ENCODE assay signal across 1 cellular context in genomic region chr16:23712976-23713375, GRCh38.
TF ChIP-seq lines count a peak whose summit lies in the region.

Gene ERN2 (minus strand): TSS chr16:23713222. CDS start chr16:23713187, 35 bp downstream.

TF ChIP-seq in HepG2, 621 proteins besides CTCF, POLR2A, EP300 and RAD21:
- TF ChIP-seq ZNF543 (CRISPR knock-in tag; IDR thresholded peaks at IDR 0.05): no peak
- TF ChIP-seq REL (CRISPR knock-in tag; conservative IDR thresholded peaks at IDR 0.05): no peak
- no peak for TF ChIP-seq NR2F6 (IDR thresholded peaks at IDR 0.05)
- TF ChIP-seq NR2F6 (CRISPR knock-in tag; IDR thresholded peaks at IDR 0.05): no peak
- peak; percentile 56; the same call in 1 of the 2 replicates for TF ChIP-seq ZNF768 (CRISPR knock-in tag; IDR thresholded peaks at IDR 0.05)
- no peak for TF ChIP-seq MLLT10 (CRISPR knock-in tag; IDR thresholded peaks at IDR 0.05)
